ENCODE assay signal across 12 cellular contexts in the genomic region with DNA sequence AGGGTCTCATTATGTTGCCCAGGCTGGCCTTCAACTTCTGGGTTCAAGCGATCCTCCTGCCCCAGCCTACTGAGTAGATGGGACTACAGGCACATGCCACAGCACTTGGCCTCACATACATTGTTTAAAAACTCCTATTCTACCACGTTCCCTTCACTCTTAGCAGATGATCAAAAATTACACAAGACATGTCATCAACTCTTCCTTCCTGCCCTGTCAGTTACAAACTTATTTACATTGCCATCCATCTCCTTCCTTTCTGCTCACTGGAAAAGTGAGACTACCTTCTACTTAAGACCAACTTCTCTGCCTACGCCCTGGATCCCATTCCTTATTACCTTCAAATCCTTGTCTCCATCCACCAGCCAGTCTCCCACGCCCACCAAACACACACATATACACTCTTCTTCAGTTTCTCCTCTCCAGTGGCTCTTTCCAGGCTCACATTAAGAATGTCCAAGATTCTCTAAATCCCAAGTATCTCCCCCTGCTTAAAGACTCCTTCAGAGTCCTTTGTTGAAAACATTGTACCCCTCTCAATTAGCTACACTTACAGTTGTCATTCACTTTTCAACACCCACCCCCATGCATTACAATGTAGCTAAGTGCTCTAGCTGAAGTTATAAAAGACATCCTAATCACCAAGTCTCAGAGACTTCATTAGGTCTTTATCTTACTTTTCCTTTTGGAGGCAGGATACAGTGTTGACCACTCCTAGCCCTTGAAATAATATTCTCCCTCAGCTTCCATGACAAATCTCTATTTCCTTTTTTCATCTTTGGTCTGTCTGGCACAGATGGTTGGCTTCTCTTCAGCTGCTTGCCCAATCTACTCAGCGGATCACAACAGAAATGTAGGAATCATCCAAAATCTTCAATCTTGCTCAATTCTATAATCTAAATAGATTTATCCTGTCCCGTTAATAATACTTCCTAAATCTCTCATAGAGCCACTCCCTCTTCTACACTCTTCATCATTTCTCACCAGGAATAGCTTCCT. TPM values are rescaled to one million over a fixed set of nuclear protein-coding genes. Genes with fewer than 3 reads are reported as not detected.
DNase-seq lines count a peak whose midpoint lies in the region; TF ChIP-seq lines count a peak whose summit lies in the region.
"Had no signal": no experiment of that assay in that cellular context is flagged by ENCODE, and none has a peak within 500 bp of the region (broad histone marks: within the 10 kb centered on the region; RNA-seq: fewer than 3 reads in every experiment).

No MANE protein-coding gene starts in this region.

- peaks cover 0 to 17% (median 14%) of the 10 kb centered on the region in 11 experiments; a peak in 16 of 22 replicates for H3K27me3 ChIP-seq in BLaER1 treated with 17β-estradiol and CSF1 and Interleukin-3, amounts not matched to agents 10 nM and 100 nM
- H3K27me3 ChIP-seq in neutrophil: no peaks in the 10 kb centered on the region

- H3K36me3 ChIP-seq in BLaER1 treated with 17β-estradiol and CSF1 and Interleukin-3, amounts not matched to agents 10 nM and 100 nM: no peaks in the 10 kb centered on the region
- H3K36me3 ChIP-seq in neutrophil: no peaks in the 10 kb centered on the region

- peaks cover 0 to 68% (median 0%) of the 10 kb centered on the region in 11 experiments; a peak in 4 of 22 replicates for H4K20me1 ChIP-seq in BLaER1 treated with 17β-estradiol and CSF1 and Interleukin-3, amounts not matched to agents 10 nM and 100 nM

- H3K27ac ChIP-seq in BLaER1 treated with 17β-estradiol and CSF1 and Interleukin-3, amounts not matched to agents 10 nM and 100 nM: no peak overlapping the region
- H3K27ac ChIP-seq in neutrophil: peak overlapping the region; percentile 79

- peak overlapping the region; percentile 6 to 83 (median 46); a peak in 21 of 22 replicates for H3K4me2 ChIP-seq in BLaER1 treated with 17β-estradiol and CSF1 and Interleukin-3, amounts not matched to agents 10 nM and 100 nM

- no peak for TF ChIP-seq CTCF in neutrophil (IDR thresholded peaks at IDR 0.05)

- DNase-seq in LHCN-M2 (ENCODE audit: low read depth) (peak; percentile 27), erythroblast (lab: John Stamatoyannopoulos, UW) (peak; percentile 44 to 48), NCI-H1105 treated with DMSO at 0.1 percent for 48 hours (lab: John Stamatoyannopoulos, UW) (no peak), NK-92 (lab: John Stamatoyannopoulos, UW; ENCODE audit: unreplicated experiment) (no peak), HuH-7.5 (ENCODE audit: low spot score) (no peak), NCI-H1417 (lab: John Stamatoyannopoulos, UW) (no peak)
- DNase-seq: activated CD8-positive, alpha-beta memory T cell treated with anti-CD3 and anti-CD28 coated beads, Interleukin-2, amount 50 U/mL, for 48 hours; activated naive CD8-positive, alpha-beta T cell treated with anti-CD3 and anti-CD28 coated beads, Interleukin-2, amount 10 ng/mL, durations not matched to agents 7 days and 5 days; C1 segment of cervical spinal cord; MV-4-11 had no signal

- H3K4me3 ChIP-seq in BLaER1 treated with 17β-estradiol and CSF1 and Interleukin-3, amounts not matched to agents 10 nM and 100 nM: no peak overlapping the region
- H3K4me3 ChIP-seq in neutrophil (ENCODE audit: low read depth in 1 of 2, low read length in 1 of 2): peak overlapping the region in 1 of 2 experiments; percentile 34

- peaks cover 9 to 38% (median 20%) of the 10 kb centered on the region in 10 experiments; a peak in 18 of 20 replicates for H3K4me1 ChIP-seq in BLaER1 treated with 17β-estradiol and CSF1 and Interleukin-3, amounts not matched to agents 10 nM and 100 nM
- peaks cover 51 to 61% of the 10 kb centered on the region in 2 experiments for H3K4me1 ChIP-seq in neutrophil (ENCODE audit: control insufficient read depth in 1 of 2, insufficient read depth in 1 of 2, low read depth in 1 of 2, low read length in 1 of 2)

- H3K9ac ChIP-seq in BLaER1 treated with 17β-estradiol and CSF1 and Interleukin-3, amounts not matched to agents 10 nM and 100 nM: no peak overlapping the region

- no peaks in the 10 kb centered on the region for H3K9me3 ChIP-seq in BLaER1 treated with 17β-estradiol and CSF1 and Interleukin-3, amounts not matched to agents 10 nM and 100 nM (replicated peaks in 1 of 11)
- H3K9me3 ChIP-seq in neutrophil: no peaks in the 10 kb centered on the region

- TF ChIP-seq POLR2A in erythroblast (IDR thresholded peaks at IDR 0.05; ENCODE audit: low read length): no peak

RNA-seq across cellular contexts. Expression of a gene that starts 4.2 kb away (rescaled TPM):
- 11.7 and 15.0 TPM in 2 replicates for total RNA-seq in LHCN-M2 (2014; rRNA removed)
- polyA plus RNA-seq in LHCN-M2 (2012): 12.4 TPM

RNA-seq across cellular contexts. Expression of a gene that starts 4.9 kb away (rescaled TPM):
- total RNA-seq in LHCN-M2 (2014; rRNA removed): 24.4 and 24.8 TPM in 2 replicates
- 15.1 TPM for polyA plus RNA-seq in LHCN-M2 (2012)

Comparison
In these comparisons a context has a peak if more than half of its experiments do, and no peak if none do; other contexts are left out.
1. DNase-seq: peak in LHCN-M2 (single experiment) and erythroblast (2 of 2); none in NCI-H1105 treated with DMSO at 0.1 percent for 48 hours (single experiment), NK-92 (single experiment), HuH-7.5 (single experiment) and NCI-H1417 (0 of 3).